ENCODE assay signal across 3 cellular contexts in the genomic region with DNA sequence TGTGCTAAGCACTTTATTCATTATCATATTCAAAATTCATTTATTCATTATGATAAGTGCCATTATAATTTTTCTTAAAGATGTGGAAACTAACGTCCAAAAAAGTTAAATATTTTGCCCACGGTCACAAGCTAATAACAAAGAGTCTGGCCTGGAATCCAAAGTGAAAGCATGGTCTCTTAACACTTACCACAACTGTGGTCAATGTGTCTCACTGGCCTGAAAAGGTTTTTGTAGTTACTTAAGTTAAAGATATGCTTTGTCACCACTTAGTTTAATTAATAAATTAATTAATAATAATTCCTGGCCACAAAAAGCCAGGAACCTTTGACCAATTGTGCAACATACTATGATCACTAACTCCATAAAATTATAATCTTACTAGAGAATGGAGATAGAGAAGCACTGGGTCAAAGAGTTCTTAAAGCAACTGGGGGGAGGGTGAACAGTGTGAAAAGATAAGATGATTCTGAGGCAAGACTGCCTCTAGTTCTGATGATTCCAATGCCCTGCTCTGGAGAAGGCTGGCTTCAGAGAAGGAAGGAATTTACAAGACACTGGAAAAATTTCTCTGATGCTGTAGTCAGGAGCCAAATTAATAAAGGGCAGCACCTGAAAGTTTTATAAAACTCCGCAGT.
TF ChIP-seq lines count a peak whose summit lies in the region.

No MANE protein-coding gene starts in this region.

TF ChIP-seq in SK-N-SH, 30 proteins besides CTCF, POLR2A, EP300 and RAD21 (continues in another document):
- TF ChIP-seq YY1 (IDR thresholded peaks at IDR 0.05; ENCODE audit: low read depth) (no peak), GATA2 (CRISPR knock-in tag; IDR thresholded peaks at IDR 0.05) (no peak), RXRA (IDR thresholded peaks at IDR 0.05; ENCODE audit: borderline replicate concordance, low read depth) (no peak), NFIC (IDR thresholded peaks at IDR 0.05; ENCODE audit: borderline replicate concordance) (no peak), IRF3 (IDR thresholded peaks at IDR 0.05; ENCODE audit: low read depth, low read length) (no peak), ELF1 (IDR thresholded peaks at IDR 0.05) (no peak), ZBTB33 (IDR thresholded peaks at IDR 0.05; ENCODE audit: borderline replicate concordance, low read depth) (no peak), SIN3A (IDR thresholded peaks at IDR 0.05; ENCODE audit: borderline replicate concordance, low read depth, low read length) (no peak), RCOR1 (IDR thresholded peaks at IDR 0.05; ENCODE audit: low read length) (no peak), SMC3 (IDR thresholded peaks at IDR 0.05; ENCODE audit: low read depth, low read length) (no peak)
- TF ChIP-seq, protein P1, sequence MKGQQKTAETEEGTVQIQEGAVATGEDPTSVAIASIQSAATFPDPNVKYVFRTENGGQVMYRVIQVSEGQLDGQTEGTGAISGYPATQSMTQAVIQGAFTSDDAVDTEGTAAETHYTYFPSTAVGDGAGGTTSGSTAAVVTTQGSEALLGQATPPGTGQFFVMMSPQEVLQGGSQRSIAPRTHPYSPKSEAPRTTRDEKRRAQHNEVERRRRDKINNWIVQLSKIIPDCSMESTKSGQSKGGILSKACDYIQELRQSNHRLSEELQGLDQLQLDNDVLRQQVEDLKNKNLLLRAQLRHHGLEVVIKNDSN (IDR thresholded peaks at IDR 0.05; ENCODE audit: borderline replicate concordance, low read depth), result no peak

TF ChIP-seq in SK-N-SH treated with all-trans-retinoic acid at 6 μM for 48 hours, 23 proteins besides CTCF, POLR2A, EP300 and RAD21:
- no peak for TF ChIP-seq ZNF565 (CRISPR knock-in tag; conservative IDR thresholded peaks at IDR 0.05; ENCODE audit: low read depth)
- no peak for TF ChIP-seq ISL1 (CRISPR knock-in tag; IDR thresholded peaks at IDR 0.05)

TF ChIP-seq in GM12878, 131 proteins besides CTCF, POLR2A, EP300 and RAD21:
- TF ChIP-seq SREBF2 (IDR thresholded peaks at IDR 0.05; ENCODE audit: low read length) (no peak), RUNX3 (IDR thresholded peaks at IDR 0.05; ENCODE audit: low read length) (peak; percentile 18; the same call in 1 of the 2 replicates), RAD51 (IDR thresholded peaks at IDR 0.05) (no peak), TARDBP (IDR thresholded peaks at IDR 0.05; ENCODE audit: borderline replicate concordance) (no peak), POU2F2 (IDR thresholded peaks at IDR 0.05; ENCODE audit: borderline replicate concordance, low read depth, low read length) (no peak)
- TF ChIP-seq, protein P2, sequence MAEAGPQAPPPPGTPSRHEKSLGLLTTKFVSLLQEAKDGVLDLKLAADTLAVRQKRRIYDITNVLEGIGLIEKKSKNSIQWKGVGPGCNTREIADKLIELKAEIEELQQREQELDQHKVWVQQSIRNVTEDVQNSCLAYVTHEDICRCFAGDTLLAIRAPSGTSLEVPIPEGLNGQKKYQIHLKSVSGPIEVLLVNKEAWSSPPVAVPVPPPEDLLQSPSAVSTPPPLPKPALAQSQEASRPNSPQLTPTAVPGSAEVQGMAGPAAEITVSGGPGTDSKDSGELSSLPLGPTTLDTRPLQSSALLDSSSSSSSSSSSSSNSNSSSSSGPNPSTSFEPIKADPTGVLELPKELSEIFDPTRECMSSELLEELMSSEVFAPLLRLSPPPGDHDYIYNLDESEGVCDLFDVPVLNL (IDR thresholded peaks at IDR 0.05; ENCODE audit: low read depth, low read length), result no peak
